Comparison of ENCODE assay signal across 1 cellular context in genomic region chr2:233354971-233355574, GRCh38.
TF ChIP-seq lines count a peak whose summit lies in the region.

No MANE protein-coding gene starts in this region.

TF ChIP-seq in HepG2, 621 proteins besides CTCF, POLR2A, EP300 and RAD21 (continued from another document and continues in another):
- TF ChIP-seq IRF9 (CRISPR knock-in tag; IDR thresholded peaks at IDR 0.05; ENCODE audit: borderline replicate concordance) = no peak
- TF ChIP-seq ZNF782 (CRISPR knock-in tag; IDR thresholded peaks at IDR 0.05; ENCODE audit: borderline replicate concordance) = 0 out of 2 replicates have a peak, but pooled peaks have one; percentile 44
- TF ChIP-seq KAT2B (IDR thresholded peaks at IDR 0.05; ENCODE audit: borderline replicate concordance, low read depth, low read length) = no peak
- no peak for TF ChIP-seq ZNF75D (CRISPR knock-in tag; IDR thresholded peaks at IDR 0.05; ENCODE audit: borderline replicate concordance)
- no peak for TF ChIP-seq ZNF549 (CRISPR knock-in tag; IDR thresholded peaks at IDR 0.05)
- no peak for TF ChIP-seq ZNF33B (CRISPR knock-in tag; IDR thresholded peaks at IDR 0.05)
- TF ChIP-seq ZNF781 (CRISPR knock-in tag; IDR thresholded peaks at IDR 0.05; ENCODE audit: borderline replicate concordance, not compliant biosample characterization) = no peak
- peak; percentile 63 for TF ChIP-seq ZBTB14 (CRISPR knock-in tag; IDR thresholded peaks at IDR 0.05)
- TF ChIP-seq PHF8 (CRISPR knock-in tag; IDR thresholded peaks at IDR 0.05) = 0 out of 2 replicates have a peak, but pooled peaks have one; percentile 41
- no peak for TF ChIP-seq ZSCAN20 (CRISPR knock-in tag; IDR thresholded peaks at IDR 0.05; ENCODE audit: borderline replicate concordance)
- TF ChIP-seq ZNF441 (CRISPR knock-in tag; IDR thresholded peaks at IDR 0.05; ENCODE audit: borderline replicate concordance) = no peak
- 0 out of 2 replicates have a peak, but pooled peaks have one; percentile 13 for TF ChIP-seq ZNF768 (CRISPR knock-in tag; IDR thresholded peaks at IDR 0.05)
- TF ChIP-seq KMT2A (CRISPR knock-in tag; IDR thresholded peaks at IDR 0.05) = peak; percentile 60; the same call in 1 of the 2 replicates
- 0 out of 2 replicates have a peak, but pooled peaks have one; percentile 23 for TF ChIP-seq GABPB1 (CRISPR knock-in tag; IDR thresholded peaks at IDR 0.05)
- no peak for TF ChIP-seq RARA (CRISPR knock-in tag; IDR thresholded peaks at IDR 0.05)
- TF ChIP-seq XRCC5 (optimal IDR thresholded peaks at IDR 0.05; ENCODE audit: low read length) = peak; percentile 45
- TF ChIP-seq ZNF274 (CRISPR knock-in tag; IDR thresholded peaks at IDR 0.05) = peak; percentile 55; the same call in 1 of the 2 replicates
- TF ChIP-seq STAT6 (CRISPR knock-in tag; IDR thresholded peaks at IDR 0.05; ENCODE audit: borderline replicate concordance) = no peak
- no peak for TF ChIP-seq RBM39 (IDR thresholded peaks at IDR 0.05; ENCODE audit: low read depth, low read length, poor library complexity, severe bottlenecking)
- no peak for TF ChIP-seq SRSF4 (IDR thresholded peaks at IDR 0.05; ENCODE audit: low read depth, low read length, poor library complexity, severe bottlenecking)
- TF ChIP-seq ZNF776 (CRISPR knock-in tag; IDR thresholded peaks at IDR 0.05) = 0 out of 2 replicates have a peak, but pooled peaks have one; percentile 57
- TF ChIP-seq NFYC (CRISPR knock-in tag; IDR thresholded peaks at IDR 0.05) = no peak
- TF ChIP-seq MTERF4 (CRISPR knock-in tag; IDR thresholded peaks at IDR 0.05) = peak; percentile 71; the same call in 1 of the 2 replicates
- no peak for TF ChIP-seq ATF5 (CRISPR knock-in tag; IDR thresholded peaks at IDR 0.05; ENCODE audit: low read depth)
- TF ChIP-seq ZNF879 (CRISPR knock-in tag; IDR thresholded peaks at IDR 0.05) = 0 out of 2 replicates have a peak, but pooled peaks have one; percentile 59
- TF ChIP-seq ZFP62 (CRISPR knock-in tag; IDR thresholded peaks at IDR 0.05) = no peak
- 0 out of 2 replicates have a peak, but pooled peaks have one; percentile 40 for TF ChIP-seq ZNF605 (CRISPR knock-in tag; IDR thresholded peaks at IDR 0.05)
- TF ChIP-seq ZNF225 (CRISPR knock-in tag; IDR thresholded peaks at IDR 0.05) = peak; percentile 27; the same call in 1 of the 2 replicates
- no peak for TF ChIP-seq PCBP2 (optimal IDR thresholded peaks at IDR 0.05; ENCODE audit: low read depth, low read length, poor library complexity, severe bottlenecking)
- no peak for TF ChIP-seq ATRX (CRISPR knock-in tag; IDR thresholded peaks at IDR 0.05; ENCODE audit: borderline replicate concordance)
- no peak for TF ChIP-seq U2AF1 (optimal IDR thresholded peaks at IDR 0.05; ENCODE audit: low read depth, low read length)
- no peak for TF ChIP-seq TFDP1 (CRISPR knock-in tag; IDR thresholded peaks at IDR 0.05; ENCODE audit: borderline replicate concordance)
- peak; percentile 33; the same call in 1 of the 2 replicates for TF ChIP-seq ZNF609 (CRISPR knock-in tag; IDR thresholded peaks at IDR 0.05; ENCODE audit: borderline replicate concordance)
- TF ChIP-seq ZHX1 (CRISPR knock-in tag; IDR thresholded peaks at IDR 0.05; ENCODE audit: low read depth) = no peak
- no peak for TF ChIP-seq YEATS2 (CRISPR knock-in tag; IDR thresholded peaks at IDR 0.05; ENCODE audit: borderline replicate concordance)
- TF ChIP-seq DMAP1 (CRISPR knock-in tag; IDR thresholded peaks at IDR 0.05) = peak; percentile 41; the same call in 1 of the 2 replicates
- TF ChIP-seq ZNF280B (CRISPR knock-in tag; IDR thresholded peaks at IDR 0.05; ENCODE audit: borderline replicate concordance) = 0 out of 2 replicates have a peak, but pooled peaks have one; percentile 47
- peak; percentile 60; the same call in 1 of the 2 replicates for TF ChIP-seq NRL (CRISPR knock-in tag; IDR thresholded peaks at IDR 0.05; ENCODE audit: borderline replicate concordance)
- no peak for TF ChIP-seq ZBTB26 (CRISPR knock-in tag; IDR thresholded peaks at IDR 0.05; ENCODE audit: borderline replicate concordance)
- TF ChIP-seq STAT5B (CRISPR knock-in tag; IDR thresholded peaks at IDR 0.05) = no peak
- no peak for TF ChIP-seq JUN (CRISPR knock-in tag; IDR thresholded peaks at IDR 0.05)
- 0 out of 2 replicates have a peak, but pooled peaks have one; percentile 23 for TF ChIP-seq ZNF691 (CRISPR knock-in tag; IDR thresholded peaks at IDR 0.05; ENCODE audit: borderline replicate concordance, low read depth)
